24 cellular contexts compared by ENCODE assay signal in genomic region chr13:98532254-98532653, GRCh38. TPM values are rescaled to one million over a fixed set of nuclear protein-coding genes. Genes with fewer than 3 reads are reported as not detected.
DNase-seq lines count a peak whose midpoint lies in the region; ATAC-seq and TF ChIP-seq lines count a peak whose summit lies in the region.
"Had no signal": no experiment of that assay in that cellular context is flagged by ENCODE, and none has a peak within 500 bp of the region (broad histone marks: within the 10 kb centered on the region; RNA-seq: fewer than 3 reads in every experiment).

No MANE protein-coding gene starts in this region.

- H3K27ac Mint-ChIP-seq in activated naive CD8-positive, alpha-beta T cell = peak overlapping the region; percentile 34
- H3K27ac Mint-ChIP-seq in activated naive CD8-positive, alpha-beta T cell treated with anti-CD3 and anti-CD28 coated beads, Interleukin-2, amount 50 U/mL, for 24 hours = no peak overlapping the region
- H3K27ac Mint-ChIP-seq in activated T-helper 1 cell treated with anti-CD3 and anti-CD28 coated beads, Interleukin-12 subunit alpha, Interleukin-12 subunit beta, Interleukin-2, Interleukin-4 antibody, amounts not matched to agents 30 ng/mL and 10 ng/mL and 1 ng/mL, durations not matched to agents 14 hours and 24 hours and 36 hours = peak overlapping the region; percentile 34
- peak overlapping the region; percentile 96 for H3K27ac Mint-ChIP-seq in nephron progenitor cell
- no peak overlapping the region for H3K27ac Mint-ChIP-seq in activated CD4-positive, alpha-beta T cell treated with anti-CD3 and anti-CD28 coated beads for 36 hours

- H3K4me1 Mint-ChIP-seq in activated naive CD8-positive, alpha-beta T cell (ENCODE audit: low read depth) = peaks cover 83% of the 10 kb centered on the region
- H3K4me1 Mint-ChIP-seq in activated naive CD8-positive, alpha-beta T cell treated with anti-CD3 and anti-CD28 coated beads, Interleukin-2, amount 50 U/mL, for 24 hours = peaks cover 92% of the 10 kb centered on the region
- peaks cover 85% of the 10 kb centered on the region for H3K4me1 Mint-ChIP-seq in activated T-helper 1 cell treated with anti-CD3 and anti-CD28 coated beads, Interleukin-12 subunit alpha, Interleukin-12 subunit beta, Interleukin-2, Interleukin-4 antibody, amounts not matched to agents 30 ng/mL and 10 ng/mL and 1 ng/mL, durations not matched to agents 14 hours and 24 hours and 36 hours (ENCODE audit: low read depth)
- peaks cover 88% of the 10 kb centered on the region for H3K4me1 Mint-ChIP-seq in nephron progenitor cell
- peaks cover 92% of the 10 kb centered on the region for H3K4me1 Mint-ChIP-seq in activated CD4-positive, alpha-beta T cell treated with anti-CD3 and anti-CD28 coated beads for 36 hours

- H3K4me3 Mint-ChIP-seq in activated naive CD8-positive, alpha-beta T cell = no peak overlapping the region
- no peak overlapping the region for H3K4me3 Mint-ChIP-seq in activated naive CD8-positive, alpha-beta T cell treated with anti-CD3 and anti-CD28 coated beads, Interleukin-2, amount 50 U/mL, for 24 hours
- no peak overlapping the region for H3K4me3 Mint-ChIP-seq in activated T-helper 1 cell treated with anti-CD3 and anti-CD28 coated beads, Interleukin-12 subunit alpha, Interleukin-12 subunit beta, Interleukin-2, Interleukin-4 antibody, amounts not matched to agents 30 ng/mL and 10 ng/mL and 1 ng/mL, durations not matched to agents 14 hours and 24 hours and 36 hours
- H3K4me3 Mint-ChIP-seq in nephron progenitor cell = no peak overlapping the region
- H3K4me3 Mint-ChIP-seq in activated CD4-positive, alpha-beta T cell treated with anti-CD3 and anti-CD28 coated beads for 36 hours = no peak overlapping the region

- intact Hi-C loops in activated T-helper 1 cell treated with anti-CD3 and anti-CD28 coated beads, Interleukin-12 subunit alpha, Interleukin-12 subunit beta, Interleukin-2, Interleukin-4 antibody, amounts not matched to agents 30 ng/mL and 10 ng/mL and 1 ng/mL, durations not matched to agents 14 hours and 24 hours and 36 hours (cut with micrococcal nuclease) = no loop called here
- intact Hi-C loops in activated CD4-positive, alpha-beta T cell treated with anti-CD3 and anti-CD28 coated beads for 36 hours (cut with DNase I, micrococcal nuclease) = no loop called here

- TF ChIP-seq CTCF in nephron progenitor cell (IDR thresholded peaks at IDR 0.05) = no peak

- H3K9me3 ChIP-seq in effector memory CD4-positive, alpha-beta T cell (ENCODE audit: control insufficient read depth, low read length) = no peaks in the 10 kb centered on the region
- H3K9me3 ChIP-seq: BLaER1, Caco-2, HAP-1, SK-N-SH had no signal

- no peaks in the 10 kb centered on the region for H3K27me3 Mint-ChIP-seq in activated naive CD8-positive, alpha-beta T cell
- H3K27me3 Mint-ChIP-seq in activated naive CD8-positive, alpha-beta T cell treated with anti-CD3 and anti-CD28 coated beads, Interleukin-2, amount 50 U/mL, for 24 hours = no peaks in the 10 kb centered on the region
- H3K27me3 Mint-ChIP-seq in activated T-helper 1 cell treated with anti-CD3 and anti-CD28 coated beads, Interleukin-12 subunit alpha, Interleukin-12 subunit beta, Interleukin-2, Interleukin-4 antibody, amounts not matched to agents 30 ng/mL and 10 ng/mL and 1 ng/mL, durations not matched to agents 14 hours and 24 hours and 36 hours (ENCODE audit: insufficient read depth) = no peaks in the 10 kb centered on the region
- peaks cover 8% of the 10 kb centered on the region for H3K27me3 Mint-ChIP-seq in nephron progenitor cell (ENCODE audit: low read depth, poor library complexity)
- no peaks in the 10 kb centered on the region for H3K27me3 Mint-ChIP-seq in activated CD4-positive, alpha-beta T cell treated with anti-CD3 and anti-CD28 coated beads for 36 hours
- H3K27me3 Mint-ChIP-seq: CD4-positive, CD25-positive, alpha-beta regulatory T cell had no signal

- no peaks in the 10 kb centered on the region for H3K27me3 ChIP-seq in effector memory CD4-positive, alpha-beta T cell (replicated peaks; ENCODE audit: control insufficient read depth, insufficient read depth, low read length, poor library complexity, severe bottlenecking)
- H3K27me3 ChIP-seq: BLaER1 had no signal

- H3K36me3 Mint-ChIP-seq in activated naive CD8-positive, alpha-beta T cell = peaks cover 3% of the 10 kb centered on the region
- peaks cover 14% of the 10 kb centered on the region for H3K36me3 Mint-ChIP-seq in activated naive CD8-positive, alpha-beta T cell treated with anti-CD3 and anti-CD28 coated beads, Interleukin-2, amount 50 U/mL, for 24 hours (ENCODE audit: low read depth)
- peaks cover 15% of the 10 kb centered on the region for H3K36me3 Mint-ChIP-seq in activated T-helper 1 cell treated with anti-CD3 and anti-CD28 coated beads, Interleukin-12 subunit alpha, Interleukin-12 subunit beta, Interleukin-2, Interleukin-4 antibody, amounts not matched to agents 30 ng/mL and 10 ng/mL and 1 ng/mL, durations not matched to agents 14 hours and 24 hours and 36 hours (ENCODE audit: low read depth)
- H3K36me3 Mint-ChIP-seq in nephron progenitor cell (ENCODE audit: low read depth) = peaks cover 18% of the 10 kb centered on the region
- peaks cover 18% of the 10 kb centered on the region for H3K36me3 Mint-ChIP-seq in activated CD4-positive, alpha-beta T cell treated with anti-CD3 and anti-CD28 coated beads for 36 hours (ENCODE audit: low read depth)

- ATAC-seq in activated naive CD8-positive, alpha-beta T cell treated with anti-CD3 and anti-CD28 coated beads, Interleukin-2, amount 50 U/mL, for 24 hours = no peak
- no peak for ATAC-seq in activated CD4-positive, alpha-beta T cell treated with anti-CD3 and anti-CD28 coated beads for 36 hours
- ATAC-seq: GM12878, PC-3 had no signal

- POLR2A ChIA-PET in activated CD4-positive, alpha-beta T cell treated with anti-CD3 and anti-CD28 coated beads for 36 hours (lab: Charles Lee) = no interaction called here

- H3K4me1 ChIP-seq in effector memory CD4-positive, alpha-beta T cell (ENCODE audit: control insufficient read depth, insufficient read depth, low read length, poor library complexity, severe bottlenecking) = peaks cover 64% of the 10 kb centered on the region
- H3K4me1 ChIP-seq: HAP-1 had no signal

- H3K36me3 ChIP-seq in effector memory CD4-positive, alpha-beta T cell (ENCODE audit: control insufficient read depth, insufficient read depth, low read length) = no peaks in the 10 kb centered on the region
- H3K36me3 ChIP-seq: HAP-1 had no signal

- H3K27ac ChIP-seq in effector memory CD4-positive, alpha-beta T cell (ENCODE audit: insufficient read depth, low read length, poor library complexity, severe bottlenecking) = no peak overlapping the region
- H3K27ac ChIP-seq: BLaER1 had no signal

- no peak for DNase-seq in activated naive CD8-positive, alpha-beta T cell treated with anti-CD3 and anti-CD28 coated beads, Interleukin-2, amount 50 U/mL, for 24 hours
- DNase-seq in activated T-helper 1 cell treated with anti-CD3 and anti-CD28 coated beads, Interleukin-12 subunit alpha, Interleukin-12 subunit beta, Interleukin-2, Interleukin-4 antibody, amounts not matched to agents 30 ng/mL and 10 ng/mL and 1 ng/mL, durations not matched to agents 14 hours and 24 hours and 36 hours (ENCODE audit: low spot score) = no peak
- DNase-seq in nephron progenitor cell (no peak), NCI-H2196 treated with DMSO at 0.1 percent for 48 hours (lab: John Stamatoyannopoulos, UW; ENCODE audit: unreplicated experiment) (no peak), NOMO-1 treated with dmso at 0.1 percent for 144 hours (lab: John Stamatoyannopoulos, UW; ENCODE audit: unreplicated experiment) (no peak)
- no peak for DNase-seq in effector memory CD4-positive, alpha-beta T cell
- DNase-seq in activated CD4-positive, alpha-beta T cell treated with anti-CD3 and anti-CD28 coated beads for 36 hours = no peak
- DNase-seq: Caco-2; CD4-positive, CD25-positive, alpha-beta regulatory T cell; GDM1; GOT3; NCI-H1048; NCI-H1436; NCI-H187; NCI-H2081 treated with DMSO at 0.1 percent for 48 hours; NCI-H2171 treated with DMSO at 0.1 percent for 48 hours; NCI-H524; NCI-H748 treated with DMSO at 0.1 percent for 48 hours; PC-3; SK-N-SH had no signal

- H3K9me3 Mint-ChIP-seq in activated naive CD8-positive, alpha-beta T cell (ENCODE audit: low read depth) = no peaks in the 10 kb centered on the region
- H3K9me3 Mint-ChIP-seq in activated naive CD8-positive, alpha-beta T cell treated with anti-CD3 and anti-CD28 coated beads, Interleukin-2, amount 50 U/mL, for 24 hours = no peaks in the 10 kb centered on the region
- H3K9me3 Mint-ChIP-seq in activated T-helper 1 cell treated with anti-CD3 and anti-CD28 coated beads, Interleukin-12 subunit alpha, Interleukin-12 subunit beta, Interleukin-2, Interleukin-4 antibody, amounts not matched to agents 30 ng/mL and 10 ng/mL and 1 ng/mL, durations not matched to agents 14 hours and 24 hours and 36 hours = no peaks in the 10 kb centered on the region
- no peaks in the 10 kb centered on the region for H3K9me3 Mint-ChIP-seq in nephron progenitor cell
- H3K9me3 Mint-ChIP-seq in activated CD4-positive, alpha-beta T cell treated with anti-CD3 and anti-CD28 coated beads for 36 hours (ENCODE audit: low read depth) = no peaks in the 10 kb centered on the region
- H3K9me3 Mint-ChIP-seq: CD4-positive, CD25-positive, alpha-beta regulatory T cell had no signal

- H3K4me3 ChIP-seq in effector memory CD4-positive, alpha-beta T cell (ENCODE audit: insufficient read depth, low read depth, low read length, poor library complexity, severe bottlenecking) = no peak overlapping the region
- H3K4me3 ChIP-seq: BLaER1, GM12878, HAP-1 had no signal

- CTCF ChIA-PET in activated CD4-positive, alpha-beta T cell treated with anti-CD3 and anti-CD28 coated beads for 36 hours (lab: Charles Lee) = interaction anchor here (1.2 to 2.2 kb wide), 3 partner anchors 10 to 121 kb away, joined by 3 to 16 read pairs (median 7); no protein-coding TSS in a partner anchor

RNA-seq across cellular contexts. Expression of gene STK24, which starts 44.7 kb away (rescaled TPM):
- 135 and 139 TPM in 2 replicates for total RNA-seq in activated T-helper 1 cell treated with anti-CD3 and anti-CD28 coated beads, Interleukin-12 subunit alpha, Interleukin-12 subunit beta, Interleukin-2, Interleukin-4 antibody, amounts not matched to agents 30 ng/mL and 10 ng/mL and 1 ng/mL, durations not matched to agents 14 hours and 24 hours and 36 hours
- 100 to 1,000 TPM; 146 to 173 TPM for total RNA-seq in activated CD4-positive, alpha-beta T cell treated with anti-CD3 and anti-CD28 coated beads for 36 hours

Comparison
In these comparisons a context has a peak if more than half of its experiments do, and no peak if none do; other contexts are left out.
1. H3K27ac Mint-ChIP-seq: peak in activated naive CD8-positive, alpha-beta T cell (single experiment), activated T-helper 1 cell treated with anti-CD3 and anti-CD28 coated beads, Interleukin-12 subunit alpha, Interleukin-12 subunit beta, Interleukin-2, Interleukin-4 antibody, amounts not matched to agents 30 ng/mL and 10 ng/mL and 1 ng/mL, durations not matched to agents 14 hours and 24 hours and 36 hours (single experiment) and nephron progenitor cell (single experiment); none in activated naive CD8-positive, alpha-beta T cell treated with anti-CD3 and anti-CD28 coated beads, Interleukin-2, amount 50 U/mL, for 24 hours (single experiment) and activated CD4-positive, alpha-beta T cell treated with anti-CD3 and anti-CD28 coated beads for 36 hours (single experiment).